8 cellular contexts compared by ENCODE assay signal in genomic region chr5:138035605-138036537, GRCh38. TPM values are rescaled to one million over a fixed set of nuclear protein-coding genes. Genes with fewer than 3 reads are reported as not detected.
DNase-seq lines count a peak whose midpoint lies in the region; FAIRE-seq and TF ChIP-seq lines count a peak whose summit lies in the region.

No MANE protein-coding gene starts in this region.

- H2AFZ ChIP-seq in parathyroid adenoma = peak overlapping the region; percentile 82

- no peak overlapping the region for H3K9ac ChIP-seq in parathyroid adenoma

- peaks cover 10% of the 10 kb centered on the region for H3K79me2 ChIP-seq in parathyroid adenoma

- H3K4me2 ChIP-seq in parathyroid adenoma (ENCODE audit: low read length) = peak overlapping the region; percentile 25

- H3K4me3 ChIP-seq in parathyroid adenoma (ENCODE audit: low read depth, low read length) (no peak overlapping the region), vagina (no peak overlapping the region)

- TF ChIP-seq POLR2A in H54 (IDR thresholded peaks at IDR 0.05; ENCODE audit: low read depth, low read length) (no peak), vagina (IDR thresholded peaks at IDR 0.05) (no peak)

- H3K9me3 ChIP-seq in parathyroid adenoma (ENCODE audit: control insufficient read depth, low read length) (no peaks in the 10 kb centered on the region), vagina (no peaks in the 10 kb centered on the region)

- peak; percentile 87 for FAIRE-seq in H54 (lab: Jason Lieb, UNC)

- H3K4me1 ChIP-seq in parathyroid adenoma (peaks cover 4% of the 10 kb centered on the region), vagina (peaks cover 26% of the 10 kb centered on the region)

- DNase-seq in DMS53 (lab: John Stamatoyannopoulos, UW) (peak; percentile 95), H54 (ENCODE audit: insufficient read length, low spot score) (peak; percentile 48), NAMALWA (ENCODE audit: low spot score) (peak; percentile 93), SK-N-DZ (ENCODE audit: low spot score) (peak; percentile 91), globus pallidus (ENCODE audit: low spot score) (peak; percentile 94), vagina (ENCODE audit: extremely low spot score in 2 of 2) (peak in 1 of 2 donors; percentile 90)
- peak; percentile 47 for DNase-seq in activated naive CD4-positive, alpha-beta T cell treated with anti-CD3 and anti-CD28 coated beads, Interleukin-2, amount 50 U/mL, for 16 hours

- intact Hi-C loops in vagina (cut with DNase I) = no loop called here

- H3K36me3 ChIP-seq in parathyroid adenoma (ENCODE audit: control insufficient read depth, insufficient read depth, low read length) (no peaks in the 10 kb centered on the region), vagina (no peaks in the 10 kb centered on the region)

- H3K27me3 ChIP-seq in parathyroid adenoma (ENCODE audit: control insufficient read depth, insufficient read depth, low read length) = no peaks in the 10 kb centered on the region
- no peaks in the 10 kb centered on the region for H3K27me3 ChIP-seq in vagina

- TF ChIP-seq CTCF in parathyroid adenoma (IDR thresholded peaks at IDR 0.05) = peak; percentile 92
- peak; percentile 59 to 69 (median 69) for TF ChIP-seq CTCF in vagina (IDR thresholded peaks at IDR 0.05)

- H3K27ac ChIP-seq in parathyroid adenoma (peak overlapping the region; percentile 29), vagina (peak overlapping the region; percentile 41)

RNA-seq across cellular contexts. Expression of gene FAM13B, which starts 3.0 kb away (rescaled TPM):
- polyA plus RNA-seq in SK-N-DZ (2014; cell fraction: cytosol; rRNA removed) = 10.4 and 16.0 TPM in 2 replicates
- 15.7 and 34.7 TPM in 2 replicates for polyA plus RNA-seq in SK-N-DZ (2014; cell fraction: nucleus; rRNA removed)
- total RNA-seq in vagina = 44.2 TPM

RNA-seq across cellular contexts. Expression of gene WNT8A, which starts 48.0 kb away (rescaled TPM):
- not detected in 2 replicates for polyA plus RNA-seq in SK-N-DZ (2014; cell fraction: cytosol; rRNA removed)
- not detected in 2 replicates for polyA plus RNA-seq in SK-N-DZ (2014; cell fraction: nucleus; rRNA removed)
- not detected for total RNA-seq in vagina
